In genomic region chr16:49431591-49432290, GRCh38 we compare ENCODE assay signal across 28 cellular contexts. TPM values are rescaled to one million over a fixed set of nuclear protein-coding genes. Genes with fewer than 3 reads are reported as not detected.
"Had no signal": no experiment of that assay in that cellular context is flagged by ENCODE, and none has a peak within 500 bp of the region (broad histone marks: within the 10 kb centered on the region; RNA-seq: fewer than 3 reads in every experiment).

No MANE protein-coding gene starts in this region.

- H3K4me1 Mint-ChIP-seq: immature natural killer cell; memory B cell; stimulated activated naive B cell treated with anti-CD40 and anti-IgM and Interleukin-4, amounts not matched to agents 10 μg/mL and 1 μg/mL and 100 μg/mL, for 72 hours; stimulated activated naive CD8-positive, alpha-beta T cell treated with anti-CD3 and anti-CD28 coated beads, Interleukin-15, amount 100 ng/mL, for 72 hours had no signal

- H3K27me3 ChIP-seq: esophagus muscularis mucosa, left lung, right lobe of liver, testis, tibial nerve had no signal

- H3K9ac ChIP-seq: parathyroid adenoma had no signal

- FAIRE-seq: endometrium, keratinocyte had no signal

- ATAC-seq: gastroesophageal sphincter; left lung; lower lobe of right lung; psoas muscle; right lobe of liver; stimulated activated naive B cell treated with anti-CD40 and anti-IgM and Interleukin-4, amounts not matched to agents 10 μg/mL and 1 μg/mL and 100 μg/mL, for 72 hours; stimulated activated naive CD8-positive, alpha-beta T cell treated with anti-CD3 and anti-CD28 coated beads, Interleukin-15, amount 100 ng/mL, for 72 hours had no signal

- H3K4me3 ChIP-seq: dorsolateral prefrontal cortex, esophagus muscularis mucosa, gastroesophageal sphincter, left lung, lower lobe of right lung, psoas muscle, right lobe of liver, testis, tibial nerve had no signal

- DNase-seq: cortex of kidney; dorsolateral prefrontal cortex; effector CD8-positive, alpha-beta T cell; immature natural killer cell; left lung; lower lobe of right lung; midbrain; nephron progenitor cell; psoas muscle; retina; right lobe of liver; stimulated activated CD4-positive, alpha-beta T cell treated with anti-CD3 and anti-CD28 coated beads, Interleukin-2, amount 100 ng/mL, for 24 hours; stimulated activated CD4-positive, alpha-beta T cell treated with anti-CD3 and anti-CD28 coated beads, Interleukin-4, amount 100 ng/mL, for 4 hours; stimulated activated naive B cell treated with anti-CD40 and anti-IgM and Interleukin-4, amounts not matched to agents 10 μg/mL and 1 μg/mL and 100 μg/mL, for 72 hours; stimulated activated naive CD8-positive, alpha-beta T cell treated with anti-CD3 and anti-CD28 coated beads, Interleukin-15, amount 100 ng/mL, for 72 hours; testis had no signal

- H2AFZ ChIP-seq: parathyroid adenoma had no signal

- H3K27ac Mint-ChIP-seq: immature natural killer cell; memory B cell; nephron progenitor cell; stimulated activated naive B cell treated with anti-CD40 and anti-IgM and Interleukin-4, amounts not matched to agents 10 μg/mL and 1 μg/mL and 100 μg/mL, for 72 hours; stimulated activated naive CD8-positive, alpha-beta T cell treated with anti-CD3 and anti-CD28 coated beads, Interleukin-15, amount 100 ng/mL, for 72 hours had no signal

- H3K9me3 ChIP-seq: lower lobe of right lung, psoas muscle, right lobe of liver, testis had no signal

- H3K4me3 Mint-ChIP-seq: immature natural killer cell; memory B cell; nephron progenitor cell; stimulated activated naive B cell treated with anti-CD40 and anti-IgM and Interleukin-4, amounts not matched to agents 10 μg/mL and 1 μg/mL and 100 μg/mL, for 72 hours; stimulated activated naive CD8-positive, alpha-beta T cell treated with anti-CD3 and anti-CD28 coated beads, Interleukin-15, amount 100 ng/mL, for 72 hours had no signal

- H3K27ac ChIP-seq: dorsolateral prefrontal cortex, esophagus muscularis mucosa, gastroesophageal sphincter, left lung, lower lobe of right lung, parathyroid adenoma, psoas muscle, right lobe of liver, testis, tibial nerve had no signal

- H3K27me3 Mint-ChIP-seq: stimulated activated naive CD8-positive, alpha-beta T cell treated with anti-CD3 and anti-CD28 coated beads, Interleukin-15, amount 100 ng/mL, for 72 hours had no signal

- H3K36me3 Mint-ChIP-seq: immature natural killer cell had no signal

- H3K36me3 ChIP-seq: esophagus muscularis mucosa, gastroesophageal sphincter, left lung, lower lobe of right lung, right lobe of liver, tibial nerve had no signal

- H3K79me2 ChIP-seq: parathyroid adenoma had no signal

- H3K4me1 ChIP-seq: esophagus muscularis mucosa, gastroesophageal sphincter, left lung, lower lobe of right lung, parathyroid adenoma, psoas muscle, right lobe of liver, testis, tibial nerve had no signal

RNA-seq across cellular contexts. Expression of gene C16orf78, which starts 58.1 kb away (rescaled TPM):
- total RNA-seq: dorsolateral prefrontal cortex, esophagus muscularis mucosa, fibroblast of villous mesenchyme, gastroesophageal sphincter, left lung, lower lobe of right lung, omental fat pad, psoas muscle, right lobe of liver, skeletal muscle tissue, subcutaneous adipose tissue, tibial nerve, urinary bladder had no signal
- polyA plus RNA-seq: immature natural killer cell, keratinocyte, psoas muscle, urinary bladder had no signal
